In the genomic region with DNA sequence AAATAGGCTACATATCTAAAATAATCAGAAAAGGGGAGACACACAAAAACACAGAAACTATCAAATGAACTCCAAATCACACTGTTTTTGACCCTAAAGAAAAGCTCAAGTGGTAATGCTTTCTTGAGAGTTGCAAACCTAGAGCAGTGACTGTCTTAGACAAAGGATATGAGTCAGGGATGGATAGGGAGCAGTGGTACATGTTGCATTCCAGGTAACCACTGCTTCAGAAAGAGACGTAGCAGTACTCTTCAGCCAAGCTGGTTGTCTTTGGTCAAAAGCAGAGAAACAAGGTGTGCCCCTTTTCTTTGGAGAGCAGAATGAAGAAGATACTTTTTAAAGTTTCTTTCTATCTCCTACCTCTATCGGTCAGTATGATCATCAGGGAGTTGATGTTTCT, we compare ENCODE assay signal across 31 cellular contexts.
"Had no signal": no experiment of that assay in that cellular context is flagged by ENCODE, and none has a peak within 500 bp of the region (broad histone marks: within the 10 kb centered on the region; RNA-seq: fewer than 3 reads in every experiment).

No MANE protein-coding gene starts in this region.

- H3K9me3 ChIP-seq: ascending aorta, gastroesophageal sphincter, ovary, right lobe of liver, upper lobe of left lung had no signal

- H3K4me3 ChIP-seq: ascending aorta, gastroesophageal sphincter, ovary, right lobe of liver, upper lobe of left lung had no signal

- ATAC-seq: gastroesophageal sphincter; left colon; right lobe of liver; stimulated activated memory B cell treated with anti-CD40 and anti-IgM and Interleukin-4, amounts not matched to agents 10 μg/mL and 1 μg/mL and 100 μg/mL, for 72 hours; stimulated activated naive CD8-positive, alpha-beta T cell treated with anti-CD3 and anti-CD28 coated beads, Interleukin-15, amount 100 ng/mL, for 72 hours; T-helper 17 cell; WTC11 had no signal

- DNase-seq: activated CD4-positive, alpha-beta memory T cell treated with anti-CD3 and anti-CD28 coated beads, Interleukin-2, amount 10 ng/mL, durations not matched to agents 7 days and 5 days; activated CD4-positive, alpha-beta T cell treated with anti-CD3 and anti-CD28 coated beads for 1 hour; activated CD4-positive, alpha-beta T cell treated with anti-CD3 and anti-CD28 coated beads, Interleukin-2, amount 10 ng/mL, durations not matched to agents 7 days and 5 days; activated CD8-positive, alpha-beta memory T cell treated with anti-CD3 and anti-CD28 coated beads, Interleukin-2, amount 50 U/mL, for 48 hours; activated gamma-delta T cell; activated naive CD4-positive, alpha-beta T cell treated with anti-CD3 and anti-CD28 coated beads, Interleukin-2, amount 10 ng/mL, durations not matched to agents 7 days and 5 days; activated naive CD8-positive, alpha-beta T cell treated with anti-CD3 and anti-CD28 coated beads, Interleukin-2, amount 10 ng/mL, durations not matched to agents 7 days and 5 days; activated T-cell treated with anti-CD3 and anti-CD28 coated beads, Interleukin-2, amount 50 U/mL, for 24 hours; brain microvascular endothelial cell; central memory CD4-positive, alpha-beta T cell; effector memory CD4-positive, alpha-beta T cell; erythroblast; head of caudate nucleus; hippocampal formation; kidney; left colon; mammary epithelial cell; ovary; right lobe of liver; stimulated activated CD4-positive, alpha-beta T cell treated with anti-CD3 and anti-CD28 coated beads, Interleukin-12 subunit alpha, Interleukin-12 subunit beta, amount 100 ng/mL, for 4 hours; stimulated activated CD4-positive, alpha-beta T cell treated with anti-CD3 and anti-CD28 coated beads, Interleukin-4, amount 100 ng/mL, for 24 hours; stimulated activated CD8-positive, alpha-beta memory T cell treated with anti-CD3 and anti-CD28 coated beads, Interleukin-4, amount 100 ng/mL, for 48 hours; stimulated activated naive CD8-positive, alpha-beta T cell treated with anti-CD3 and anti-CD28 coated beads, Interleukin-15, amount 100 ng/mL, for 72 hours; substantia nigra; T-helper 17 cell; T1000 had no signal

- H3K4me1 ChIP-seq: ascending aorta, gastroesophageal sphincter, right lobe of liver, upper lobe of left lung had no signal

- H3K36me3 ChIP-seq: ascending aorta, brain microvascular endothelial cell, gastroesophageal sphincter, ovary, right lobe of liver, upper lobe of left lung had no signal

- H3K27ac ChIP-seq: ascending aorta, brain microvascular endothelial cell, gastroesophageal sphincter, ovary, right lobe of liver, upper lobe of left lung had no signal

- H3K27me3 ChIP-seq: ascending aorta, brain microvascular endothelial cell, gastroesophageal sphincter, ovary, right lobe of liver, upper lobe of left lung had no signal
